In the genomic region with DNA sequence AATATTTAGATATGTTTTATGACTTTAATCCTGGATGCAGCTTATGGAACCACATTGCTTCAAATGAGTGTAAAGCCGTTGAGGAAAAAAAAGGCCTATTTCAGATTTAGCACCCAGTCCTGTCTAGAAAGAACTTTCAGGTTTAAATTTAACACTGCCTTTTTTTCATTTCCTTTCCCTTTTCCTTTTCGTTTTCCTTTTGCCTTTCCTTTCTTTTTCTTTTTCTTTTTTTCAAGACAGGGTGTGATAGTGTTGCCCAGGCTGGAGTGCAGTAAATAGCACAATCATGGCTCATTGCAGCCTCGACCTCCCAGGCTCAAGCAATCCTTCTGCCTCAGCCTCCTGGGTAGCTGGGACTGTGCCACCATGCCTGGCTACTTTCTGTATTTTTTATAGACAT, we compare ENCODE assay signal across 1 cellular context.
TF ChIP-seq lines count a peak whose summit lies in the region.

No MANE protein-coding gene starts in this region.

TF ChIP-seq in HepG2, 621 proteins besides CTCF, POLR2A, EP300 and RAD21 (continued from another document):
- TF ChIP-seq HMGXB3 (CRISPR knock-in tag; IDR thresholded peaks at IDR 0.05; ENCODE audit: borderline replicate concordance) (no peak), MLLT10 (CRISPR knock-in tag; IDR thresholded peaks at IDR 0.05) (no peak), ZNF253 (CRISPR knock-in tag; IDR thresholded peaks at IDR 0.05; ENCODE audit: borderline replicate concordance) (no peak), KDM6A (CRISPR knock-in tag; IDR thresholded peaks at IDR 0.05; ENCODE audit: low read depth) (no peak), GLMP (CRISPR knock-in tag; IDR thresholded peaks at IDR 0.05; ENCODE audit: borderline replicate concordance) (no peak), DR1 (CRISPR knock-in tag; IDR thresholded peaks at IDR 0.05) (no peak)
- TF ChIP-seq, protein P1, sequence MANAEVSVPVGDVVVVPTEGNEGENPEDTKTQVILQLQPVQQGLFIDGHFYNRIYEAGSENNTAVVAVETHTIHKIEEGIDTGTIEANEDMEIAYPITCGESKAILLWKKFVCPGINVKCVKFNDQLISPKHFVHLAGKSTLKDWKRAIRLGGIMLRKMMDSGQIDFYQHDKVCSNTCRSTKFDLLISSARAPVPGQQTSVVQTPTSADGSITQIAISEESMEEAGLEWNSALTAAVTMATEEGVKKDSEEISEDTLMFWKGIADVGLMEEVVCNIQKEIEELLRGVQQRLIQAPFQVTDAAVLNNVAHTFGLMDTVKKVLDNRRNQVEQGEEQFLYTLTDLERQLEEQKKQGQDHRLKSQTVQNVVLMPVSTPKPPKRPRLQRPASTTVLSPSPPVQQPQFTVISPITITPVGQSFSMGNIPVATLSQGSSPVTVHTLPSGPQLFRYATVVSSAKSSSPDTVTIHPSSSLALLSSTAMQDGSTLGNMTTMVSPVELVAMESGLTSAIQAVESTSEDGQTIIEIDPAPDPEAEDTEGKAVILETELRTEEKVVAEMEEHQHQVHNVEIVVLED (CRISPR knock-in tag; IDR thresholded peaks at IDR 0.05; ENCODE audit: borderline replicate concordance): 0 out of 2 replicates have a peak, but pooled peaks have one; percentile 11
